Comparison of ENCODE assay signal across 16 cellular contexts in genomic region chr11:16195659-16196058, GRCh38.
DNase-seq lines count a peak whose midpoint lies in the region; ATAC-seq, FAIRE-seq and TF ChIP-seq lines count a peak whose summit lies in the region.
"Had no signal": no experiment of that assay in that cellular context is flagged by ENCODE, and none has a peak within 500 bp of the region (broad histone marks: within the 10 kb centered on the region; RNA-seq: fewer than 3 reads in every experiment).

No MANE protein-coding gene starts in this region.

- no peaks in the 10 kb centered on the region for H3K27me3 Mint-ChIP-seq in T-helper 17 cell
- H3K27me3 Mint-ChIP-seq: activated T-helper 17 cell treated with anti-CD3 and anti-CD28 coated beads, Interleukin-2, amount 50 U/mL, for 72 hours had no signal

- DNase-seq in A549 (ENCODE audit: low read depth in 1 of 2, low spot score in 1 of 2) (peak in 1 of 2 experiments; percentile 21), GM04504 (ENCODE audit: low read depth) (peak; percentile 35), astrocyte of the hippocampus (ENCODE audit: low read depth, low spot score) (peak; percentile 82), left lung (no peak), NCI-H2029 treated with DMSO at 0.1 percent for 48 hours (lab: John Stamatoyannopoulos, UW) (no peak), NCI-H187 treated with DMSO at 0.1 percent for 48 hours (lab: John Stamatoyannopoulos, UW) (no peak), T-helper 17 cell (no peak)
- DNase-seq: ACHN, left colon, NCI-H1436, NCI-H524, stomach had no signal

- no peak for TF ChIP-seq CTCF in A549 (IDR thresholded peaks at IDR 0.05)
- TF ChIP-seq CTCF in left lung (IDR thresholded peaks at IDR 0.05) = no peak

- H3K4me3 ChIP-seq in A549 (no peak overlapping the region), left lung (no peak overlapping the region)
- H3K4me3 ChIP-seq: esophagus muscularis mucosa, stomach, vagina had no signal

- no peaks in the 10 kb centered on the region for H3K36me3 Mint-ChIP-seq in T-helper 17 cell (ENCODE audit: low read depth)

- no peak for TF ChIP-seq RAD21 in A549 (conservative IDR thresholded peaks at IDR 0.05 in 1 of 2, IDR thresholded peaks at IDR 0.05 in 1 of 2)

- FAIRE-seq in A549 (lab: Jason Lieb, UNC) = no peak

- WGBS in A549 (ENCODE audit: missing lambda C conversion rate) = 13% methylated on average over 3 of the region's 3 CpGs

- H3K9me3 ChIP-seq in A549 (no peaks in the 10 kb centered on the region), left lung (no peaks in the 10 kb centered on the region), T-helper 17 cell (ENCODE audit: control insufficient read depth, low read length, poor library complexity, severe bottlenecking) (no peaks in the 10 kb centered on the region)
- H3K9me3 ChIP-seq: esophagus muscularis mucosa, stomach, vagina had no signal

- POLR2A ChIA-PET in A549 (lab: Yijun Ruan, JAX) = no interaction called here

- intact Hi-C loops in left lung (cut with DNase I) = no loop called here

- peak overlapping the region; percentile 22 for H3K4me2 ChIP-seq in A549

- no peaks in the 10 kb centered on the region for H3K36me3 ChIP-seq in left lung
- H3K36me3 ChIP-seq: esophagus muscularis mucosa, stomach, vagina had no signal

- no peak for TF ChIP-seq EP300 in A549 (IDR thresholded peaks at IDR 0.05)

- H3K4me1 Mint-ChIP-seq in T-helper 17 cell = no peaks in the 10 kb centered on the region
- H3K4me1 Mint-ChIP-seq: activated T-helper 17 cell treated with anti-CD3 and anti-CD28 coated beads, Interleukin-2, amount 50 U/mL, for 72 hours had no signal

- CTCF ChIA-PET in A549 (lab: Yijun Ruan, JAX) = interaction anchor here (0.7 kb wide), 1 partner anchor 175 kb away, joined by 3 read pairs; no protein-coding TSS in a partner anchor

- no peak overlapping the region for H3K4me3 Mint-ChIP-seq in T-helper 17 cell
- H3K4me3 Mint-ChIP-seq: activated T-helper 17 cell treated with anti-CD3 and anti-CD28 coated beads, Interleukin-2, amount 50 U/mL, for 72 hours had no signal

- H3K27me3 ChIP-seq in left lung = no peaks in the 10 kb centered on the region
- H3K27me3 ChIP-seq: esophagus muscularis mucosa, stomach, vagina had no signal

- TF ChIP-seq POLR2A in A549 (IDR thresholded peaks at IDR 0.05; ENCODE audit: low read length) = no peak

- peaks cover 10% of the 10 kb centered on the region; the same call in 2 of the 3 replicates for H3K4me1 ChIP-seq in A549
- H3K4me1 ChIP-seq in left lung = no peaks in the 10 kb centered on the region
- H3K4me1 ChIP-seq: vagina had no signal

- H3K27ac Mint-ChIP-seq in T-helper 17 cell = no peak overlapping the region
- H3K27ac Mint-ChIP-seq: activated T-helper 17 cell treated with anti-CD3 and anti-CD28 coated beads, Interleukin-2, amount 50 U/mL, for 72 hours had no signal

- ATAC-seq in A549 (peak; percentile 50 to 84; a peak in 4 of 6 replicates), left lung (peak; percentile 19), HG02571 (IDR thresholded peaks at IDR 0.05; ENCODE audit: unreplicated experiment) (no peak), T-helper 17 cell (no peak)
- ATAC-seq: activated T-helper 17 cell treated with anti-CD3 and anti-CD28 coated beads, Interleukin-2, amount 50 U/mL, for 72 hours; left colon had no signal

- H3K27ac ChIP-seq in A549 (0 out of 6 replicates have a peak overlapping the region, but pooled peaks of 1 of the 2 experiments have one; percentile 8), left lung (no peak overlapping the region)
- H3K27ac ChIP-seq: esophagus muscularis mucosa, stomach, vagina had no signal

TF ChIP-seq in A549, 52 proteins besides CTCF, POLR2A, EP300 and RAD21:
- TF ChIP-seq POLR2AphosphoS2 (conservative IDR thresholded peaks at IDR 0.05; ENCODE audit: low read length) = no peak
- TF ChIP-seq HEYL (CRISPR knock-in tag; IDR thresholded peaks at IDR 0.05) = no peak
- TF ChIP-seq NPAS2 (CRISPR knock-in tag; IDR thresholded peaks at IDR 0.05; ENCODE audit: borderline replicate concordance) = no peak
- TF ChIP-seq HOXB13 (CRISPR knock-in tag; IDR thresholded peaks at IDR 0.05; ENCODE audit: low read depth) = no peak
- no peak for TF ChIP-seq RFX5 (IDR thresholded peaks at IDR 0.05)
- no peak for TF ChIP-seq ZC3H11A (IDR thresholded peaks at IDR 0.05)
- TF ChIP-seq PHF8 (IDR thresholded peaks at IDR 0.05; ENCODE audit: borderline replicate concordance, low read depth) = no peak
- TF ChIP-seq JUN (IDR thresholded peaks at IDR 0.05) = no peak
- no peak for TF ChIP-seq FOSB (CRISPR knock-in tag; IDR thresholded peaks at IDR 0.05)
- no peak for TF ChIP-seq RNF2 (IDR thresholded peaks at IDR 0.05; ENCODE audit: borderline replicate concordance, low read depth)

Comparison
In these comparisons a context has a peak if more than half of its experiments do, and no peak if none do; other contexts are left out.
1. ATAC-seq: peak in A549 (2 of 2) and left lung (single experiment); none in HG02571 (single experiment) and T-helper 17 cell (single experiment).
2. DNase-seq: peak in GM04504 (single experiment) and astrocyte of the hippocampus (single experiment); none in left lung (0 of 2), NCI-H2029 treated with DMSO at 0.1 percent for 48 hours (single experiment), NCI-H187 treated with DMSO at 0.1 percent for 48 hours (single experiment) and T-helper 17 cell (0 of 3).